ENCODE assay signal across 11 cellular contexts in genomic region chr14:80988742-80989429, GRCh38. TPM values are rescaled to one million over a fixed set of nuclear protein-coding genes. Genes with fewer than 3 reads are reported as not detected.
DNase-seq lines count a peak whose midpoint lies in the region; ATAC-seq and TF ChIP-seq lines count a peak whose summit lies in the region.
"Had no signal": no experiment of that assay in that cellular context is flagged by ENCODE, and none has a peak within 500 bp of the region (broad histone marks: within the 10 kb centered on the region; RNA-seq: fewer than 3 reads in every experiment).

No MANE protein-coding gene starts in this region.

- H3K4me1 Mint-ChIP-seq in activated naive CD8-positive, alpha-beta T cell treated with anti-CD3 and anti-CD28 coated beads, Interleukin-2, amount 50 U/mL, for 24 hours, result no peaks in the 10 kb centered on the region
- H3K4me1 Mint-ChIP-seq in nephron progenitor cell, result no peaks in the 10 kb centered on the region
- H3K4me1 Mint-ChIP-seq in activated CD4-positive, alpha-beta memory T cell treated with anti-CD3 and anti-CD28 coated beads for 36 hours (ENCODE audit: low read depth), result no peaks in the 10 kb centered on the region

- no peak for TF ChIP-seq CTCF in nephron progenitor cell (IDR thresholded peaks at IDR 0.05)

- TF ChIP-seq POLR2A in erythroblast (IDR thresholded peaks at IDR 0.05; ENCODE audit: low read length), result no peak

- CTCF ChIA-PET in activated CD4-positive, alpha-beta memory T cell treated with anti-CD3 and anti-CD28 coated beads for 36 hours (lab: Charles Lee), result interaction anchor here (0.9 to 6.8 kb wide), 8 partner anchors 8 to 175 kb away, joined by 3 to 112 read pairs (median 22); partner anchors contain the start of gene TSHR

- intact Hi-C loops in activated CD4-positive, alpha-beta memory T cell treated with anti-CD3 and anti-CD28 coated beads for 36 hours (cut with micrococcal nuclease), result loop anchor here (1.0 to 2.0 kb wide), 2 partner anchors 42 to 175 kb away; no protein-coding TSS in a partner anchor

- no peaks in the 10 kb centered on the region for H3K9me3 Mint-ChIP-seq in activated naive CD8-positive, alpha-beta T cell treated with anti-CD3 and anti-CD28 coated beads, Interleukin-2, amount 50 U/mL, for 24 hours
- no peaks in the 10 kb centered on the region for H3K9me3 Mint-ChIP-seq in nephron progenitor cell
- no peaks in the 10 kb centered on the region for H3K9me3 Mint-ChIP-seq in activated CD4-positive, alpha-beta memory T cell treated with anti-CD3 and anti-CD28 coated beads for 36 hours

- ATAC-seq in GM19468 (IDR thresholded peaks at IDR 0.05; ENCODE audit: extremely low read depth, unreplicated experiment) (peak; percentile 32), HG03378 (IDR thresholded peaks at IDR 0.05; ENCODE audit: unreplicated experiment) (peak; percentile 76)
- ATAC-seq in activated naive CD8-positive, alpha-beta T cell treated with anti-CD3 and anti-CD28 coated beads, Interleukin-2, amount 50 U/mL, for 24 hours, result peak; percentile 95

- H3K27me3 Mint-ChIP-seq in activated naive CD8-positive, alpha-beta T cell treated with anti-CD3 and anti-CD28 coated beads, Interleukin-2, amount 50 U/mL, for 24 hours, result peaks cover 10% of the 10 kb centered on the region
- peaks cover 5% of the 10 kb centered on the region for H3K27me3 Mint-ChIP-seq in nephron progenitor cell (ENCODE audit: low read depth, poor library complexity)
- H3K27me3 Mint-ChIP-seq in activated CD4-positive, alpha-beta memory T cell treated with anti-CD3 and anti-CD28 coated beads for 36 hours, result peaks cover 9% of the 10 kb centered on the region

- POLR2A ChIA-PET in activated CD4-positive, alpha-beta memory T cell treated with anti-CD3 and anti-CD28 coated beads for 36 hours (lab: Charles Lee), result interaction anchor here (0.8 kb wide), 1 partner anchor 58 kb away, joined by 3 read pairs; no protein-coding TSS in a partner anchor

- DNase-seq in ELR (ENCODE audit: low read depth) (peak; percentile 23), 8988T (no peak), nephron progenitor cell (no peak), erythroblast (lab: John Stamatoyannopoulos, UW) (no peak)
- DNase-seq in activated naive CD8-positive, alpha-beta T cell treated with anti-CD3 and anti-CD28 coated beads, Interleukin-2, amount 50 U/mL, for 24 hours, result no peak
- no peak for DNase-seq in activated CD4-positive, alpha-beta memory T cell treated with anti-CD3 and anti-CD28 coated beads for 36 hours
- DNase-seq: activated gamma-delta T cell treated with Interleukin-2 at 50 U/mL for 16 hours; effector CD8-positive, alpha-beta T cell; stimulated activated CD4-positive, alpha-beta T cell treated with anti-CD3 and anti-CD28 coated beads, Interleukin-4, amount 100 ng/mL, for 1 hour had no signal

- H3K27ac Mint-ChIP-seq in activated naive CD8-positive, alpha-beta T cell treated with anti-CD3 and anti-CD28 coated beads, Interleukin-2, amount 50 U/mL, for 24 hours, result no peak overlapping the region
- no peak overlapping the region for H3K27ac Mint-ChIP-seq in nephron progenitor cell
- no peak overlapping the region for H3K27ac Mint-ChIP-seq in activated CD4-positive, alpha-beta memory T cell treated with anti-CD3 and anti-CD28 coated beads for 36 hours

- no peak overlapping the region for H3K4me3 Mint-ChIP-seq in activated naive CD8-positive, alpha-beta T cell treated with anti-CD3 and anti-CD28 coated beads, Interleukin-2, amount 50 U/mL, for 24 hours
- no peak overlapping the region for H3K4me3 Mint-ChIP-seq in nephron progenitor cell
- no peak overlapping the region for H3K4me3 Mint-ChIP-seq in activated CD4-positive, alpha-beta memory T cell treated with anti-CD3 and anti-CD28 coated beads for 36 hours

- H3K36me3 Mint-ChIP-seq in activated naive CD8-positive, alpha-beta T cell treated with anti-CD3 and anti-CD28 coated beads, Interleukin-2, amount 50 U/mL, for 24 hours (ENCODE audit: low read depth), result no peaks in the 10 kb centered on the region
- H3K36me3 Mint-ChIP-seq in nephron progenitor cell (ENCODE audit: low read depth), result no peaks in the 10 kb centered on the region
- no peaks in the 10 kb centered on the region for H3K36me3 Mint-ChIP-seq in activated CD4-positive, alpha-beta memory T cell treated with anti-CD3 and anti-CD28 coated beads for 36 hours

RNA-seq across cellular contexts. Expression of gene TSHR, which starts 33.5 kb away (rescaled TPM):
- total RNA-seq in activated CD4-positive, alpha-beta memory T cell treated with anti-CD3 and anti-CD28 coated beads for 36 hours, result not detected

RNA-seq across cellular contexts. Expression of gene CEP128, which starts 47.3 kb away (rescaled TPM):
- 10 to 100 TPM; 19.4 to 22.8 TPM for total RNA-seq in activated CD4-positive, alpha-beta memory T cell treated with anti-CD3 and anti-CD28 coated beads for 36 hours

Comparison
In these comparisons a context has a peak if more than half of its experiments do, and no peak if none do; other contexts are left out.
1. ATAC-seq: peak in every context shown above with its lines; median percentile 95 in activated naive CD8-positive, alpha-beta T cell treated with anti-CD3 and anti-CD28 coated beads, Interleukin-2, amount 50 U/mL, for 24 hours; 76 in HG03378; 32 in GM19468.